In the genomic region with DNA sequence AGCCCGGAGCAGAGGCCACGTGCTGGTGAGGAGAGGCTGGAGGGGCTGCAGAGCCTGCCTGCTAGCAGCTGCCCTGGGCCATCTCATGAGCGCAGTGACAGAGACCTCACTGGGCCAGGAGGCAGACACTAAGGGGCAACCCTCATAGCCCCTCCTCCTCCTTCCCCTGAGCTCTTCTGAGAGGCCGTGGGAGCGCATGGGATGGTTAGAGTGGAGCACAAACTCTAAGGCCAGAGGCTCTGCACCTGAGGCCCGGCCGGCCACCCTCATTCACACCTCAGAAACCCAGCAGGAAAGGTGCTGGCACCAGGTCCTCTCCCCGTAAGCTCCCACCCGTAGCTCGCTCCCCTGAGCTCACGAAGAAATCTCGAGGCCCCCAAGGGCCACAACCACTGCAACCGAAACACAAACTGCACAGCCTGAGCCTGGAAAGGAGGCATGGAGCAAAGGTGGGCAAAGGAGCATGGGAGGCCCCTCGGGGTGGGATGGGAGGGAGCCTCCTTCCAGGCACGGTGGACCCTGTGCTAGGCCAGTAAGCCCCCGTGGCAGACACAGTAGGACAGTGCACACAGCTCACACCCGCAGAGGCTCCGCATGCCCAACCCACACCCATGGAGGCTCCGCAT, we compare ENCODE assay signal across 20 cellular contexts. TPM values are rescaled to one million over a fixed set of nuclear protein-coding genes. Genes with fewer than 3 reads are reported as not detected.
DNase-seq lines count a peak whose midpoint lies in the region; TF ChIP-seq lines count a peak whose summit lies in the region.
"Had no signal": no experiment of that assay in that cellular context is flagged by ENCODE, and none has a peak within 500 bp of the region (broad histone marks: within the 10 kb centered on the region; RNA-seq: fewer than 3 reads in every experiment).

No MANE protein-coding gene starts in this region.

- peaks cover 0 to 1% (median 0%) of the 10 kb centered on the region in 7 donors for H3K9me3 Mint-ChIP-seq in CD14-positive monocyte
- no peaks in the 10 kb centered on the region for H3K9me3 Mint-ChIP-seq in neural crest cell
- H3K9me3 Mint-ChIP-seq: activated CD4-positive, alpha-beta T cell treated with anti-CD3 and anti-CD28 coated beads, Interleukin-2, amount 10 ng/mL, durations not matched to agents 7 days and 5 days had no signal

- DNase-seq in CD14-positive monocyte (ENCODE audit: low spot score) = no peak
- no peak for DNase-seq in Karpas-422
- DNase-seq in epithelial cell of prostate (ENCODE audit: low read depth, low spot score) = no peak
- DNase-seq in neural crest cell (ENCODE audit: low read depth, low spot score) = no peak
- DNase-seq in DMS53 (lab: John Stamatoyannopoulos, UW) = no peak
- DNase-seq in islet precursor cell = no peak
- DNase-seq in activated CD4-positive, alpha-beta T cell treated with anti-CD3 and anti-CD28 coated beads for 4 hours = no peak
- no peak for DNase-seq in KBM-7
- DNase-seq: activated CD4-positive, alpha-beta T cell treated with anti-CD3 and anti-CD28 coated beads, Interleukin-2, amount 10 ng/mL, durations not matched to agents 7 days and 5 days; activated naive CD4-positive, alpha-beta T cell treated with Interleukin-2 at 50 U/mL for 16 hours; activated T-cell treated with anti-CD3 and anti-CD28 coated beads for 4 hours; hypothalamus; left cardiac atrium; mucosa of descending colon; NCI-H2171 treated with DMSO at 0.1 percent for 48 hours; ovary; RPMI8226; sigmoid colon; stimulated activated CD4-positive, alpha-beta T cell treated with anti-CD3 and anti-CD28 coated beads, Interleukin-2, amount 100 ng/mL, for 24 hours had no signal

- H3K36me3 Mint-ChIP-seq in CD14-positive monocyte (peaks cover 9 to 16% of the 10 kb centered on the region in 2 donors), neural crest cell (ENCODE audit: low read depth) (peaks cover 10% of the 10 kb centered on the region)

- H3K9me2 ChIP-seq in Karpas-422 (replicated peaks; ENCODE audit: insufficient read depth, low read length) = no peaks in the 10 kb centered on the region

- H3K4me3 Mint-ChIP-seq in CD14-positive monocyte = no peak overlapping the region
- H3K4me3 Mint-ChIP-seq in neural crest cell = peak overlapping the region; percentile 17
- H3K4me3 Mint-ChIP-seq: activated CD4-positive, alpha-beta T cell treated with anti-CD3 and anti-CD28 coated beads, Interleukin-2, amount 10 ng/mL, durations not matched to agents 7 days and 5 days had no signal

- no peak overlapping the region for H2AFZ ChIP-seq in Karpas-422 (ENCODE audit: low read length)

- H3K27me3 ChIP-seq in Karpas-422 (ENCODE audit: low read length) = no peaks in the 10 kb centered on the region
- H3K27me3 ChIP-seq: ascending aorta, ovary, sigmoid colon had no signal

- intact Hi-C loops in CD14-positive monocyte (cut with micrococcal nuclease) = loop anchor here in 1 of 2 donors (1.0 kb wide), 1 partner anchor 10 kb away; no protein-coding TSS in a partner anchor

- no peak overlapping the region for H3K4me2 ChIP-seq in Karpas-422 (ENCODE audit: low read depth, low read length, poor library complexity, severe bottlenecking)

- TF ChIP-seq CTCF in CD14-positive monocyte (IDR thresholded peaks at IDR 0.05) (no peak), neural crest cell (conservative IDR thresholded peaks at IDR 0.05) (no peak)

- H3K79me2 ChIP-seq in Karpas-422 (ENCODE audit: low read length) = peaks cover 100% of the 10 kb centered on the region

- no peaks in the 10 kb centered on the region for H3K9me3 ChIP-seq in Karpas-422 (ENCODE audit: low read length)
- H3K9me3 ChIP-seq: ascending aorta, mucosa of descending colon, ovary, sigmoid colon had no signal

- H4K20me1 ChIP-seq in Karpas-422 (ENCODE audit: insufficient read depth, low read depth, low read length) = peaks cover 33% of the 10 kb centered on the region

- in situ Hi-C loops in KBM-7 (cut with MboI; ENCODE audit: low pct_unique_long_range_greater_than_20kb, low sequenced_read_pairs) = no loop called here

- no peaks in the 10 kb centered on the region for H3K36me3 ChIP-seq in Karpas-422 (ENCODE audit: insufficient read depth, low read length)
- H3K36me3 ChIP-seq: ascending aorta, ovary, sigmoid colon had no signal

- H3K4me1 ChIP-seq in Karpas-422 (ENCODE audit: low read length) = peaks cover 70% of the 10 kb centered on the region

- no peak overlapping the region for H3K4me3 ChIP-seq in Karpas-422 (ENCODE audit: low read length)
- H3K4me3 ChIP-seq: ascending aorta, mucosa of descending colon, ovary, sigmoid colon had no signal

- H3K4me1 Mint-ChIP-seq in CD14-positive monocyte (peaks cover 60% of the 10 kb centered on the region), neural crest cell (peaks cover 71% of the 10 kb centered on the region)

- H3K27ac ChIP-seq in Karpas-422 (ENCODE audit: low read length) (no peak overlapping the region), epithelial cell of prostate (peak overlapping the region; percentile 65)
- H3K27ac ChIP-seq: ascending aorta, ovary, sigmoid colon had no signal

- H3K27ac Mint-ChIP-seq in CD14-positive monocyte = peak overlapping the region in 5 of 7 donors; percentile 16 to 79 (median 64)
- H3K27ac Mint-ChIP-seq in neural crest cell (ENCODE audit: unreplicated experiment) = no peak overlapping the region
- H3K27ac Mint-ChIP-seq: activated CD4-positive, alpha-beta T cell treated with anti-CD3 and anti-CD28 coated beads, Interleukin-2, amount 10 ng/mL, durations not matched to agents 7 days and 5 days had no signal

- peaks cover 0 to 2% (median 0%) of the 10 kb centered on the region in 3 donors for H3K27me3 Mint-ChIP-seq in CD14-positive monocyte (ENCODE audit: low read depth in 3 of 3)
- no peaks in the 10 kb centered on the region for H3K27me3 Mint-ChIP-seq in neural crest cell (ENCODE audit: low read depth)
- H3K27me3 Mint-ChIP-seq: activated CD4-positive, alpha-beta T cell treated with anti-CD3 and anti-CD28 coated beads, Interleukin-2, amount 10 ng/mL, durations not matched to agents 7 days and 5 days had no signal

- peak overlapping the region; percentile 19; the same call in 1 of the 2 replicates for H3K9ac ChIP-seq in Karpas-422 (ENCODE audit: low read length)

RNA-seq across cellular contexts. Expression of gene CAMSAP1, which starts 17.7 kb away (rescaled TPM):
- under 1 TPM; 0.71 to 0.75 TPM for polyA plus RNA-seq in CD14-positive monocyte
- total RNA-seq in Karpas-422 (2014; rRNA removed; shearing (Covaris generic); ENCODE audit: low replicate concordance) = 24.8 and 26.9 TPM in 2 replicates
- total RNA-seq in neural crest cell = 79.3 and 80.8 TPM in 2 replicates
